In the genomic region with DNA sequence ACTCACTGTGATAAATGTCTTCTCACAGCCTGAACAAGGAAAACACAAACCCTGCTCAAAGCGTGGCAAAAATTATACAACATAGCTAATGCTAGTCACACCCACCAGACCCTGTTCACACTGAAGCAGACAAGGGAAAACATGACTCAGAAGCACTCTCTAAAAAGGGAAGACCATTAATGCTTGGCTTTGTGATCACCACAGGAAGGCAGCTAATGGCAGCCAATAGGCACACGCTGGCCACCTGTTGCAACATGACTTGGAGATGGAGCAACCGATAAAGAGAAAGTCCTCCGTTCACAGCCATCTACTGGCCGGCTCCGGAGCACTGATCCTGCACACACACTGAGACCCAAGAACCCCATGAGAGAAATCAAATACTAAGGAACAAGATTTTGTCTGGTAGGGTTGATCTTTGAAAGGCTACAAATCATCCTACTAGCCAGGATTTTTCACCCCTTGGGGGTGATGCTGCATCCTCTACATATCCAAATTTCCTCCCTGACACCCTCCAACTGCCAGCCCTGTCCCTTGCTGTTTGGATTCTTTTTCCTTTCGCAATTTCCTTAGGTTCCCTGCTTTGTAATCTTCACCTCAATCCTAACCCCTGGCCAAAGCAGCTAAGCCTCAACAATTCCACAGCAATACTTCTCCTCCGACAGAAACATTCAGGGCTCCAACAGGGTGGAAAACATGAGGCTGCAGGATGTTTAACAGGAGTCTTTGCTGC, we compare ENCODE assay signal across 9 cellular contexts. TPM values are rescaled to one million over a fixed set of nuclear protein-coding genes. Genes with fewer than 3 reads are reported as not detected.
A peak's percentile ranks its signal among the peaks of the same experiment; 100 is the strongest.
DNase-seq lines count a peak whose midpoint lies in the region; TF ChIP-seq lines count a peak whose summit lies in the region.
"Had no signal": no experiment of that assay in that cellular context is flagged by ENCODE, and none has a peak within 500 bp of the region (broad histone marks: within the 10 kb centered on the region; RNA-seq: fewer than 3 reads in every experiment).

No MANE protein-coding gene starts in this region.

- H3K9me3 Mint-ChIP-seq in mesothelial cell of epicardium = no peaks in the 10 kb centered on the region

- peaks cover 70% of the 10 kb centered on the region for H3K79me2 ChIP-seq in Karpas-422 (ENCODE audit: low read length)

- no peak overlapping the region; the same call in 1 of the 2 replicates for H3K4me3 ChIP-seq in Karpas-422 (ENCODE audit: low read length)
- H3K4me3 ChIP-seq in SK-N-MC = peak overlapping the region; percentile 81
- H3K4me3 ChIP-seq in transverse colon = peak overlapping the region in 1 of 4 donors; percentile 3
- H3K4me3 ChIP-seq: SJSA1 had no signal

- TF ChIP-seq CTCF in mesothelial cell of epicardium (IDR thresholded peaks at IDR 0.05; ENCODE audit: unreplicated experiment) (no peak), transverse colon (IDR thresholded peaks at IDR 0.05) (no peak)

- H3K4me1 ChIP-seq in Karpas-422 (ENCODE audit: low read length) (peaks cover 27% of the 10 kb centered on the region), transverse colon (peaks cover 27 to 45% (median 36%) of the 10 kb centered on the region in 4 donors)

- H3K27ac Mint-ChIP-seq in mesothelial cell of epicardium = peak overlapping the region; percentile 33

- H3K9me2 ChIP-seq in Karpas-422 (replicated peaks; ENCODE audit: insufficient read depth, low read length) = no peaks in the 10 kb centered on the region

- H3K4me3 Mint-ChIP-seq in mesothelial cell of epicardium = peak overlapping the region; percentile 91

- H3K36me3 Mint-ChIP-seq in mesothelial cell of epicardium = peaks cover 27% of the 10 kb centered on the region

- in situ Hi-C loops in transverse colon (cut with MboI; ENCODE audit: low pct_ligation_motif_present in 1 of 4, low pct_unique_long_range_greater_than_20kb in 1 of 4, low sequenced_read_pairs in 3 of 4) = no loop called here

- no peak overlapping the region for H2AFZ ChIP-seq in Karpas-422 (ENCODE audit: low read length)

- H3K36me3 ChIP-seq in Karpas-422 (ENCODE audit: insufficient read depth, low read length) (peaks cover 27% of the 10 kb centered on the region), SK-N-MC (ENCODE audit: insufficient read depth, low read length) (peaks cover 61% of the 10 kb centered on the region), transverse colon (peaks cover 0 to 32% (median 13%) of the 10 kb centered on the region in 4 donors)

- H3K9ac ChIP-seq in Karpas-422 (ENCODE audit: low read length) (peak overlapping the region; percentile 56), SK-N-MC (ENCODE audit: insufficient read length) (peak overlapping the region; percentile 86)

- peaks cover 19% of the 10 kb centered on the region; the same call in 1 of the 2 replicates for H4K20me1 ChIP-seq in Karpas-422 (ENCODE audit: insufficient read depth, low read depth, low read length)

- H3K4me2 ChIP-seq in Karpas-422 (ENCODE audit: low read depth, low read length, poor library complexity, severe bottlenecking) = peak overlapping the region; percentile 82

- WGBS in transverse colon (ENCODE audit: low coverage in 1 of 2), 2 donors = 55 to 70% methylated on average over 2 to 8 of the region's 8 CpGs

- no peaks in the 10 kb centered on the region for H3K9me3 ChIP-seq in Karpas-422 (ENCODE audit: low read length)
- no peaks in the 10 kb centered on the region for H3K9me3 ChIP-seq in SK-N-MC (ENCODE audit: low read depth, low read length)
- H3K9me3 ChIP-seq in transverse colon = no peaks in the 10 kb centered on the region

- peaks cover 37% of the 10 kb centered on the region for H3K4me1 Mint-ChIP-seq in mesothelial cell of epicardium

- H3K27me3 Mint-ChIP-seq in mesothelial cell of epicardium (ENCODE audit: low read depth) = no peaks in the 10 kb centered on the region

- H3K27ac ChIP-seq in Karpas-422 (ENCODE audit: low read length) = no peak overlapping the region
- 0 out of 2 replicates have a peak overlapping the region, but pooled peaks have one; percentile 1 for H3K27ac ChIP-seq in SK-N-MC
- H3K27ac ChIP-seq in epithelial cell of prostate = peak overlapping the region; percentile 39
- H3K27ac ChIP-seq in transverse colon = peak overlapping the region; percentile 31 to 40 (median 33)
- H3K27ac ChIP-seq: SJSA1 had no signal

- no peak for TF ChIP-seq POLR2A in transverse colon (IDR thresholded peaks at IDR 0.05)

- DNase-seq in DMS 273 (lab: John Stamatoyannopoulos, UW; ENCODE audit: unreplicated experiment) = peak; percentile 84
- DNase-seq in Karpas-422 = peak; percentile 50
- no peak for DNase-seq in SK-N-MC (ENCODE audit: low read depth, low spot score)
- peak; percentile 89 for DNase-seq in epithelial cell of prostate (ENCODE audit: low read depth, low spot score)
- DNase-seq in mesothelial cell of epicardium (ENCODE audit: low spot score in 2 of 2, unreplicated experiment in 2 of 2) = no peak
- peak; percentile 40 for DNase-seq in transverse colon
- no peak for DNase-seq in NCI-H2171 (lab: John Stamatoyannopoulos, UW)
- DNase-seq in activated CD8-positive, alpha-beta memory T cell treated with anti-CD3 and anti-CD28 coated beads, Interleukin-2, amount 50 U/mL, for 4 hours = no peak

- intact Hi-C loops in transverse colon (cut with DNase I; ENCODE audit: low total_unique reads) = no loop called here

- TF ChIP-seq EP300 in transverse colon (IDR thresholded peaks at IDR 0.05; ENCODE audit: low read depth) = no peak

- H3K27me3 ChIP-seq in Karpas-422 (ENCODE audit: low read length) (no peaks in the 10 kb centered on the region), transverse colon (no peaks in the 10 kb centered on the region)
- H3K27me3 ChIP-seq: SJSA1 had no signal

RNA-seq across cellular contexts. Expression of a gene that starts 3.2 kb away (rescaled TPM):
- 18.9 and 25.6 TPM in 2 replicates for total RNA-seq in Karpas-422 (2014; rRNA removed; shearing (Covaris generic); ENCODE audit: low replicate concordance)
- total RNA-seq in mesothelial cell of epicardium (33.3 to 34.2 TPM (median 33.7 TPM) in 3 replicates), transverse colon (10 to 100 TPM; 44.6 to 81.2 (median 46.4) TPM)

RNA-seq across cellular contexts. Expression of a gene that starts 45.1 kb away (rescaled TPM):
- not detected in 2 replicates for total RNA-seq in Karpas-422 (2014; rRNA removed; shearing (Covaris generic); ENCODE audit: low replicate concordance)
- total RNA-seq in mesothelial cell of epicardium (0.11 to 0.13 TPM in 2 of 3 replicates, not detected in the other), transverse colon (not detected)
- total RNA-seq: SJSA1 had no signal

RNA-seq across cellular contexts. Expression of a gene that starts 51.5 kb away (rescaled TPM):
- total RNA-seq in Karpas-422 (2014; rRNA removed; shearing (Covaris generic); ENCODE audit: low replicate concordance) = not detected in 2 replicates
- total RNA-seq in mesothelial cell of epicardium (not detected in 3 replicates), transverse colon (1 to 10 TPM in 3 of 4 donors, not detected in 1; 2.0 to 6.4 (median 4.9) TPM)
- total RNA-seq: SJSA1 had no signal

Comparison
In these comparisons a context has a peak if more than half of its experiments do, and no peak if none do; other contexts are left out.
1. DNase-seq: peak in DMS 273 (single experiment), Karpas-422 (single experiment), epithelial cell of prostate (single experiment) and transverse colon (single experiment); none in SK-N-MC (single experiment), mesothelial cell of epicardium (0 of 2), NCI-H2171 (single experiment) and activated CD8-positive, alpha-beta memory T cell treated with anti-CD3 and anti-CD28 coated beads, Interleukin-2, amount 50 U/mL, for 4 hours (single experiment).